1 cellular context compared by ENCODE assay signal in genomic region chr5:62431735-62432617, GRCh38.
TF ChIP-seq lines count a peak whose summit lies in the region.

No MANE protein-coding gene starts in this region.

TF ChIP-seq in H1, 55 proteins besides CTCF, POLR2A, EP300 and RAD21:
- TF ChIP-seq KDM4A (IDR thresholded peaks at IDR 0.05; ENCODE audit: low read depth, low read length, severe bottlenecking) = no peak
